ENCODE assay signal across 13 cellular contexts in genomic region chr7:155207335-155208002, GRCh38.
DNase-seq lines count a peak whose midpoint lies in the region; ATAC-seq and TF ChIP-seq lines count a peak whose summit lies in the region.
"Had no signal": no experiment of that assay in that cellular context is flagged by ENCODE, and none has a peak within 500 bp of the region (broad histone marks: within the 10 kb centered on the region; RNA-seq: fewer than 3 reads in every experiment).

No MANE protein-coding gene starts in this region.

- TF ChIP-seq CTCF in right atrium auricular region (IDR thresholded peaks at IDR 0.05) (no peak), upper lobe of right lung (IDR thresholded peaks at IDR 0.05) (no peak)

- intact Hi-C loops in left cardiac atrium (cut with DNase I) = loop anchor here in 1 of 2 donors (5.0 kb wide), 1 partner anchor 50 kb away; no protein-coding TSS in a partner anchor
- intact Hi-C loops in activated T-helper 1 cell treated with anti-CD3 and anti-CD28 coated beads, Interleukin-12 subunit alpha, Interleukin-12 subunit beta, Interleukin-2, Interleukin-4 antibody, amounts not matched to agents 30 ng/mL and 10 ng/mL and 1 ng/mL, durations not matched to agents 14 hours and 24 hours and 36 hours (cut with micrococcal nuclease) = loop anchor here (5.0 kb wide), 2 partner anchors 455 to 1545 kb away; no protein-coding TSS in a partner anchor
- intact Hi-C loops in upper lobe of right lung (cut with DNase I) = no loop called here

- no peak overlapping the region for H3K4ac ChIP-seq in mesenchymal stem cell (ENCODE audit: low read depth in 1 of 2, low read length in 2 of 2)

- H3K79me1 ChIP-seq in mesenchymal stem cell (replicated peaks; ENCODE audit: low read length, poor library complexity, severe bottlenecking) = no peaks in the 10 kb centered on the region

- no peak overlapping the region for H2AFZ ChIP-seq in mesenchymal stem cell (ENCODE audit: low read depth, low read length)

- H3K9me3 ChIP-seq in right atrium auricular region = no peaks in the 10 kb centered on the region
- no peaks in the 10 kb centered on the region for H3K9me3 ChIP-seq in mesenchymal stem cell (ENCODE audit: control insufficient read depth, low read length)
- H3K9me3 ChIP-seq in upper lobe of right lung = no peaks in the 10 kb centered on the region
- H3K9me3 ChIP-seq: MG63 had no signal

- no peaks in the 10 kb centered on the region for H3K27me3 Mint-ChIP-seq in activated T-helper 1 cell treated with anti-CD3 and anti-CD28 coated beads, Interleukin-12 subunit alpha, Interleukin-12 subunit beta, Interleukin-2, Interleukin-4 antibody, amounts not matched to agents 30 ng/mL and 10 ng/mL and 1 ng/mL, durations not matched to agents 14 hours and 24 hours and 36 hours (ENCODE audit: insufficient read depth)

- peak overlapping the region; percentile 96 for H3K9ac ChIP-seq in mesenchymal stem cell (ENCODE audit: low read length)

- no peak overlapping the region for H2BK5ac ChIP-seq in mesenchymal stem cell (ENCODE audit: low read depth, low read length, poor library complexity, severe bottlenecking)

- no peak for DNase-seq in right atrium auricular region (ENCODE audit: low spot score)
- DNase-seq in left cardiac atrium = no peak
- no peak for DNase-seq in activated T-helper 1 cell treated with anti-CD3 and anti-CD28 coated beads, Interleukin-12 subunit alpha, Interleukin-12 subunit beta, Interleukin-2, Interleukin-4 antibody, amounts not matched to agents 30 ng/mL and 10 ng/mL and 1 ng/mL, durations not matched to agents 14 hours and 24 hours and 36 hours (ENCODE audit: low spot score)
- DNase-seq in mesenchymal stem cell = no peak
- DNase-seq in upper lobe of right lung = no peak
- DNase-seq: GDM1; MG63; OCI-M1; stimulated activated CD4-positive, alpha-beta T cell treated with anti-CD3 and anti-CD28 coated beads, Interleukin-4, amount 100 ng/mL, for 4 hours had no signal

- H3K27ac ChIP-seq in right atrium auricular region = peak overlapping the region; percentile 81 to 84
- H3K27ac ChIP-seq in mesenchymal stem cell (ENCODE audit: low read length, poor library complexity, severe bottlenecking) = no peak overlapping the region
- H3K27ac ChIP-seq in upper lobe of right lung = peak overlapping the region; percentile 87

- H2BK120ac ChIP-seq in mesenchymal stem cell (ENCODE audit: low read depth, low read length) = no peak overlapping the region

- H2AK5ac ChIP-seq in mesenchymal stem cell (ENCODE audit: low read length, severe bottlenecking) = no peak overlapping the region

- peak overlapping the region in 1 of 2 experiments; percentile 42 for H3K18ac ChIP-seq in mesenchymal stem cell (ENCODE audit: low read depth in 1 of 2, low read length in 2 of 2)

- no peak overlapping the region for H2BK15ac ChIP-seq in mesenchymal stem cell (ENCODE audit: low read depth, poor library complexity, severe bottlenecking)

- peak overlapping the region; percentile 52 for H4K91ac ChIP-seq in mesenchymal stem cell (ENCODE audit: low read length)

- H3K23ac ChIP-seq in mesenchymal stem cell (ENCODE audit: low read length in 2 of 2) = no peak overlapping the region

- H4K8ac ChIP-seq in mesenchymal stem cell (ENCODE audit: low read length) = peak overlapping the region; percentile 12

- no peak overlapping the region for H3K14ac ChIP-seq in mesenchymal stem cell (ENCODE audit: low read length in 2 of 2)

- 94% methylated on average over 13 of the region's 13 CpGs for WGBS in mesenchymal stem cell

- H3K4me3 ChIP-seq in right atrium auricular region (no peak overlapping the region), mesenchymal stem cell (ENCODE audit: insufficient read depth in 1 of 2, low read depth in 1 of 2, low read length in 2 of 2) (no peak overlapping the region), upper lobe of right lung (no peak overlapping the region)
- H3K4me3 ChIP-seq: lung, MG63 had no signal

- peaks cover 31% of the 10 kb centered on the region for H3K4me1 Mint-ChIP-seq in activated T-helper 1 cell treated with anti-CD3 and anti-CD28 coated beads, Interleukin-12 subunit alpha, Interleukin-12 subunit beta, Interleukin-2, Interleukin-4 antibody, amounts not matched to agents 30 ng/mL and 10 ng/mL and 1 ng/mL, durations not matched to agents 14 hours and 24 hours and 36 hours (ENCODE audit: low read depth)

- H3K4me1 ChIP-seq in right atrium auricular region = no peaks in the 10 kb centered on the region
- peaks cover 43% of the 10 kb centered on the region for H3K4me1 ChIP-seq in mesenchymal stem cell (ENCODE audit: control insufficient read depth, insufficient read depth, low read depth, low read length)
- H3K4me1 ChIP-seq in upper lobe of right lung = no peaks in the 10 kb centered on the region

- H2BK12ac ChIP-seq in mesenchymal stem cell (ENCODE audit: low read length in 2 of 2) = peak overlapping the region; percentile 42 to 85

- H3K36me3 ChIP-seq in right atrium auricular region = no peaks in the 10 kb centered on the region
- H3K36me3 ChIP-seq in mesenchymal stem cell (ENCODE audit: control insufficient read depth in 1 of 2, insufficient read depth in 2 of 2, low read depth in 1 of 2, low read length in 2 of 2) = peaks cover 0 to 4% of the 10 kb centered on the region in 2 experiments
- no peaks in the 10 kb centered on the region for H3K36me3 ChIP-seq in upper lobe of right lung
- H3K36me3 ChIP-seq: MG63 had no signal

- H3K4me3 Mint-ChIP-seq in activated T-helper 1 cell treated with anti-CD3 and anti-CD28 coated beads, Interleukin-12 subunit alpha, Interleukin-12 subunit beta, Interleukin-2, Interleukin-4 antibody, amounts not matched to agents 30 ng/mL and 10 ng/mL and 1 ng/mL, durations not matched to agents 14 hours and 24 hours and 36 hours = no peak overlapping the region

- peaks cover 6% of the 10 kb centered on the region for H3K36me3 Mint-ChIP-seq in activated T-helper 1 cell treated with anti-CD3 and anti-CD28 coated beads, Interleukin-12 subunit alpha, Interleukin-12 subunit beta, Interleukin-2, Interleukin-4 antibody, amounts not matched to agents 30 ng/mL and 10 ng/mL and 1 ng/mL, durations not matched to agents 14 hours and 24 hours and 36 hours (ENCODE audit: low read depth)

- peak overlapping the region; percentile 83 for H3K27ac Mint-ChIP-seq in activated T-helper 1 cell treated with anti-CD3 and anti-CD28 coated beads, Interleukin-12 subunit alpha, Interleukin-12 subunit beta, Interleukin-2, Interleukin-4 antibody, amounts not matched to agents 30 ng/mL and 10 ng/mL and 1 ng/mL, durations not matched to agents 14 hours and 24 hours and 36 hours

- ATAC-seq in left cardiac atrium (no peak), upper lobe of right lung (no peak), HG03039 (IDR thresholded peaks at IDR 0.05; ENCODE audit: unreplicated experiment) (no peak), HG03432 (IDR thresholded peaks at IDR 0.05; ENCODE audit: unreplicated experiment) (no peak), HG03354 (IDR thresholded peaks at IDR 0.05; ENCODE audit: poor library complexity, severe bottlenecking, unreplicated experiment) (no peak)

- H3K4me2 ChIP-seq in mesenchymal stem cell (ENCODE audit: low read length, poor library complexity, severe bottlenecking) = no peak overlapping the region

- H3K9me3 Mint-ChIP-seq in activated T-helper 1 cell treated with anti-CD3 and anti-CD28 coated beads, Interleukin-12 subunit alpha, Interleukin-12 subunit beta, Interleukin-2, Interleukin-4 antibody, amounts not matched to agents 30 ng/mL and 10 ng/mL and 1 ng/mL, durations not matched to agents 14 hours and 24 hours and 36 hours = peaks cover 4% of the 10 kb centered on the region

- H3K27me3 ChIP-seq in right atrium auricular region (no peaks in the 10 kb centered on the region), mesenchymal stem cell (ENCODE audit: control insufficient read depth in 1 of 2, insufficient read depth in 1 of 2, low read length in 2 of 2) (no peaks in the 10 kb centered on the region), upper lobe of right lung (no peaks in the 10 kb centered on the region)
- H3K27me3 ChIP-seq: MG63 had no signal
